1 cellular context compared by ENCODE assay signal in genomic region chr6:35719830-35720733, GRCh38.
TF ChIP-seq lines count a peak whose summit lies in the region.

No MANE protein-coding gene starts in this region.

TF ChIP-seq in HCT116, 20 proteins besides CTCF, POLR2A, EP300 and RAD21 (continued from another document):
- no peak for TF ChIP-seq YY1 (IDR thresholded peaks at IDR 0.05; ENCODE audit: extremely low read depth, insufficient replicate concordance, low read depth, low read length)
- no peak for TF ChIP-seq CBX3 (IDR thresholded peaks at IDR 0.05; ENCODE audit: low read depth)
- no peak for TF ChIP-seq SIN3A (IDR thresholded peaks at IDR 0.05; ENCODE audit: low read depth)
- no peak for TF ChIP-seq MAX (IDR thresholded peaks at IDR 0.05)
- no peak for TF ChIP-seq CEBPB (IDR thresholded peaks at IDR 0.05; ENCODE audit: low read depth)
- no peak for TF ChIP-seq REST (IDR thresholded peaks at IDR 0.05; ENCODE audit: low read depth)
